Comparison of ENCODE assay signal across 10 cellular contexts in the genomic region with DNA sequence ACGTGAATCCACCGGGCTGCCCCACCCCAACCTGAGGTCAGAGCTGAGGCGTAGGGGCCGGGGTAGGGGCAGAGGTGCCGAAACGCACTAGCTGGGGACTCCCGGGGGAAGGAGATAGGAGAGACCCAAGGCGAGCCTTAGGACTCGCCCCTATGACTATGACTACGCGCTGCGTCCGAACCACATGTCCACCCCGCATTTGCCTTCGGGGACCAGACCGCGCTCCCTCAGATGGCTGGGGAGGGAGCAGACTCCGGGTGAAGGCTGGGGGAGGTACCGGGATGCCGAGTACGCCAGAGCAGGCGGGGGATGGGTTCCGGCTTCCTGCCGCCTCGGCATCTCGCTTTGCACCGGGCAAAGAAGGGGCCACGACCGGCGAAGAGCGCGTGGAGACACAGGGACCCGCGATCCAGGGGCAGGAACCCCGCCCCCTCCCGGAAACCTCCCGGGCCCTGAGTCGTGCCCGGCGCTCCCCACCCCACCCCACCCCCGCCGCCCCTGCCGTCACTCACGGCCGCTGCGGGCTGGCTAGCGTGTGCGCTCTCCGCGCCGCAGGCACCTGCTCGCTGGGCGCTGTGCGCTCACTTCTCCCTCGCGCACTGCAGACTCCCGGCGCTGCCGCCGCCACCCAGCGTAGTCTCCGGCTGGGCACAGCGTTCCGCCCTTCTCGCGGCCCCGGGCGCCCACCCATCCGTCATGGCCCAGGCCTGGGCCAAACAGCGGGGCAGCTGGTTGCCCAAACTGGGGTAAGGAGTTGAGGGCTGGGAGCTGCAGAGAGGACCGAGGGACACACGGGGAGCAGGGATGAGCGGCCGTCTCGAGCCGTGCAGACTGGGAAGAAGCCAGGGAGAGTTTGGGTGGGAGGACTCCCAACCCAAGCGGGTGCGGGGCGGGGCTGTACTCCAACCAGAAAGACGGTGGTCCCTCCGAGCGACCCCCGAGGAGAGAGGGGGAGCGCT. TPM values are rescaled to one million over a fixed set of nuclear protein-coding genes. Genes with fewer than 3 reads are reported as not detected.
A peak's percentile ranks its signal among the peaks of the same experiment; 100 is the strongest.
DNase-seq lines count a peak whose midpoint lies in the region; ATAC-seq and TF ChIP-seq lines count a peak whose summit lies in the region.
"Had no signal": no experiment of that assay in that cellular context is flagged by ENCODE, and none has a peak within 500 bp of the region (broad histone marks: within the 10 kb centered on the region; RNA-seq: fewer than 3 reads in every experiment).

No MANE protein-coding gene starts in this region.

- peaks cover under 1% of the 10 kb centered on the region for H3K36me3 Mint-ChIP-seq in MCF 10A (ENCODE audit: insufficient read depth, unreplicated experiment)
- peaks cover 16% of the 10 kb centered on the region for H3K36me3 Mint-ChIP-seq in activated T-helper 17 cell treated with anti-CD3 and anti-CD28 coated beads, Interleukin-2, amount 50 U/mL, for 72 hours (ENCODE audit: low read depth)

- H3K27ac Mint-ChIP-seq in MCF 10A (ENCODE audit: low read depth, unreplicated experiment) = no peak overlapping the region
- no peak overlapping the region for H3K27ac Mint-ChIP-seq in activated T-helper 17 cell treated with anti-CD3 and anti-CD28 coated beads, Interleukin-2, amount 50 U/mL, for 72 hours

- peaks cover 0 to 8% of the 10 kb centered on the region in 2 donors for H3K4me1 ChIP-seq in breast epithelium

- H3K4me1 Mint-ChIP-seq in MCF 10A (ENCODE audit: insufficient read depth, unreplicated experiment) = no peaks in the 10 kb centered on the region
- H3K4me1 Mint-ChIP-seq in activated T-helper 17 cell treated with anti-CD3 and anti-CD28 coated beads, Interleukin-2, amount 50 U/mL, for 72 hours = peaks cover 6% of the 10 kb centered on the region

- H3K27ac ChIP-seq in breast epithelium (no peak overlapping the region), layer of hippocampus (ENCODE audit: low read depth, low read length) (peak overlapping the region; percentile 71), brain microvascular endothelial cell (no peak overlapping the region)

- TF ChIP-seq CTCF in breast epithelium (IDR thresholded peaks at IDR 0.05) (no peak), MCF 10A (IDR thresholded peaks at IDR 0.05; ENCODE audit: unreplicated experiment) (no peak), brain microvascular endothelial cell (IDR thresholded peaks at IDR 0.05; ENCODE audit: low read depth, low read length, missing control alignments) (no peak)

- no peaks in the 10 kb centered on the region for H3K27me3 Mint-ChIP-seq in MCF 10A (ENCODE audit: insufficient read depth, unreplicated experiment)
- H3K27me3 Mint-ChIP-seq in activated T-helper 17 cell treated with anti-CD3 and anti-CD28 coated beads, Interleukin-2, amount 50 U/mL, for 72 hours = peaks cover 38% of the 10 kb centered on the region

- no peaks in the 10 kb centered on the region for H3K36me3 ChIP-seq in breast epithelium
- no peaks in the 10 kb centered on the region for H3K36me3 ChIP-seq in brain microvascular endothelial cell (replicated peaks)

- no peaks in the 10 kb centered on the region for H3K9me3 ChIP-seq in breast epithelium

- H3K27me3 ChIP-seq in breast epithelium (peaks cover 3 to 88% of the 10 kb centered on the region in 2 donors), layer of hippocampus (ENCODE audit: control insufficient read depth, insufficient read depth, low read length) (peaks cover 9% of the 10 kb centered on the region), brain microvascular endothelial cell (replicated peaks) (peaks cover 63% of the 10 kb centered on the region)

- H3K9me3 Mint-ChIP-seq in MCF 10A (ENCODE audit: unreplicated experiment) = peaks cover 19% of the 10 kb centered on the region
- H3K9me3 Mint-ChIP-seq in activated T-helper 17 cell treated with anti-CD3 and anti-CD28 coated beads, Interleukin-2, amount 50 U/mL, for 72 hours = no peaks in the 10 kb centered on the region

- no peak for TF ChIP-seq POLR2A in breast epithelium (IDR thresholded peaks at IDR 0.05)

- intact Hi-C loops in breast epithelium (cut with DNase I; ENCODE audit: low total_unique reads) (no loop called here), MCF 10A (cut with micrococcal nuclease) (no loop called here)

- no peak for ATAC-seq in activated T-helper 17 cell treated with anti-CD3 and anti-CD28 coated beads, Interleukin-2, amount 50 U/mL, for 72 hours (replicated peaks)

- POLR2A ChIA-PET in MCF 10A (lab: Yijun Ruan, JAX) = no interaction called here

- DNase-seq in breast epithelium (ENCODE audit: low spot score in 2 of 2) = no peak
- no peak for DNase-seq in MCF 10A (ENCODE audit: unreplicated experiment)
- peak; percentile 47 for DNase-seq in superior temporal gyrus (ENCODE audit: extremely low spot score)
- no peak for DNase-seq in brain microvascular endothelial cell
- DNase-seq in epidermal melanocyte (ENCODE audit: insufficient read length, low spot score) = no peak
- DNase-seq in OCI-M2 (lab: John Stamatoyannopoulos, UW; ENCODE audit: unreplicated experiment) = no peak

- in situ Hi-C loops in brain microvascular endothelial cell (cut with HindIII; ENCODE audit: low pct_ligation_motif_present, low sequenced_read_pairs) = no loop called here

- no peak overlapping the region for H3K4me3 Mint-ChIP-seq in MCF 10A (ENCODE audit: unreplicated experiment)
- H3K4me3 Mint-ChIP-seq in activated T-helper 17 cell treated with anti-CD3 and anti-CD28 coated beads, Interleukin-2, amount 50 U/mL, for 72 hours = peak overlapping the region; percentile 31

- H3K4me3 ChIP-seq in breast epithelium = peak overlapping the region in 2 of 3 donors; percentile 3 to 57
- no peak overlapping the region for H3K4me3 ChIP-seq in brain microvascular endothelial cell (ENCODE audit: low read depth, low read length)
- H3K4me3 ChIP-seq: lung had no signal

- no TSS peak for BruUV-seq in MCF 10A (replicated peaks; lab: Mats Ljungman, UMichigan)

- CTCF ChIA-PET in MCF 10A (lab: Yijun Ruan, JAX) = no interaction called here

RNA-seq across cellular contexts. Expression of gene VSTM2B, which starts 0.6 kb away (rescaled TPM):
- not detected for total RNA-seq in breast epithelium
- total RNA-seq in MCF 10A (2022) = not detected in 2 replicates
- total RNA-seq in activated T-helper 17 cell treated with anti-CD3 and anti-CD28 coated beads, Interleukin-2, amount 50 U/mL, for 72 hours = not detected
- total RNA-seq: LHCN-M2, lung had no signal
